ENCODE assay signal across 15 cellular contexts in genomic region chr5:53426878-53427277, GRCh38. TPM values are rescaled to one million over a fixed set of nuclear protein-coding genes. Genes with fewer than 3 reads are reported as not detected.
A peak's percentile ranks its signal among the peaks of the same experiment; 100 is the strongest.
DNase-seq lines count a peak whose midpoint lies in the region; ATAC-seq and TF ChIP-seq lines count a peak whose summit lies in the region.
"Had no signal": no experiment of that assay in that cellular context is flagged by ENCODE, and none has a peak within 500 bp of the region (broad histone marks: within the 10 kb centered on the region; RNA-seq: fewer than 3 reads in every experiment).

No MANE protein-coding gene starts in this region.

- no peak for TF ChIP-seq POLR2A in HCT116 (IDR thresholded peaks at IDR 0.05; ENCODE audit: borderline replicate concordance, extremely low read depth, insufficient read depth, insufficient read length)

- H3K36me3 Mint-ChIP-seq in Calu3 (ENCODE audit: insufficient read depth, unreplicated experiment) (peaks cover 9% of the 10 kb centered on the region), Caco-2 (ENCODE audit: insufficient read depth, unreplicated experiment) (no peaks in the 10 kb centered on the region)
- H3K36me3 Mint-ChIP-seq: CD4-positive, CD25-positive, alpha-beta regulatory T cell; IgD-negative memory B cell had no signal

- ATAC-seq in HCT116 (no peak), GM18858 (IDR thresholded peaks at IDR 0.05; ENCODE audit: unreplicated experiment) (no peak)

- H3K9me3 ChIP-seq in HCT116 (ENCODE audit: control insufficient read depth in 1 of 2, insufficient read depth in 1 of 2, low read depth in 1 of 2, low read length in 2 of 2) (no peaks in the 10 kb centered on the region), Caco-2 (no peaks in the 10 kb centered on the region)
- H3K9me3 ChIP-seq: SJSA1 had no signal

- intact Hi-C loops in Calu3 (cut with micrococcal nuclease; ENCODE audit: unreplicated experiment) = no loop called here
- intact Hi-C loops in HCT116 (cut with micrococcal nuclease) = loop anchor here (1.0 kb wide), 1 partner anchor 790 kb away; no protein-coding TSS in a partner anchor
- intact Hi-C loops in Caco-2 (cut with micrococcal nuclease; ENCODE audit: unreplicated experiment) = loop anchor here (5.0 kb wide), 1 partner anchor 790 kb away; no protein-coding TSS in a partner anchor

- BruUV-seq in Calu3 (replicated peaks; lab: Mats Ljungman, UMichigan) (no TSS peak), HCT116 (replicated peaks; lab: Mats Ljungman, UMichigan) (no TSS peak), Caco-2 (replicated peaks; lab: Mats Ljungman, UMichigan) (no TSS peak)

- H3K4me3 Mint-ChIP-seq in Calu3 (ENCODE audit: low read depth, unreplicated experiment) = no peak overlapping the region
- H3K4me3 Mint-ChIP-seq in Caco-2 (ENCODE audit: unreplicated experiment) = no peak overlapping the region
- H3K4me3 Mint-ChIP-seq: CD4-positive, CD25-positive, alpha-beta regulatory T cell; IgD-negative memory B cell had no signal

- peaks cover 9% of the 10 kb centered on the region for H3K9me3 Mint-ChIP-seq in Calu3 (ENCODE audit: low read depth, unreplicated experiment)
- H3K9me3 Mint-ChIP-seq in Caco-2 (ENCODE audit: unreplicated experiment) = peaks cover 10% of the 10 kb centered on the region
- H3K9me3 Mint-ChIP-seq: CD4-positive, CD25-positive, alpha-beta regulatory T cell; IgD-negative memory B cell had no signal

- H3K27me3 Mint-ChIP-seq in Calu3 (ENCODE audit: unreplicated experiment) = no peaks in the 10 kb centered on the region
- peaks cover 12% of the 10 kb centered on the region for H3K27me3 Mint-ChIP-seq in Caco-2 (ENCODE audit: insufficient read depth, unreplicated experiment)

- no peak for DNase-seq in Calu3
- DNase-seq in HCT116 (ENCODE audit: low read depth, low spot score) = no peak
- peak; percentile 10 for DNase-seq in SHP77 treated with DMSO at 0.1 percent for 48 hours (lab: John Stamatoyannopoulos, UW)
- peak; percentile 62 for DNase-seq in islet precursor cell
- DNase-seq in AG20443 (ENCODE audit: low spot score) = no peak
- no peak for DNase-seq in Caco-2
- DNase-seq: CD4-positive, CD25-positive, alpha-beta regulatory T cell; NCI-H1436 treated with DMSO at 0.1 percent for 48 hours; NCI-H2081 treated with DMSO at 0.1 percent for 48 hours; NCI-H345; NCI-H526 treated with DMSO at 0.1 percent for 48 hours; T-helper 1 cell had no signal

- CTCF ChIA-PET in Calu3 (lab: Charles Lee) (interaction anchor here (0.7 to 1.3 kb wide), 2 partner anchors 11 to 700 kb away, joined by 3 read pairs; no protein-coding TSS in a partner anchor), HCT116 (lab: Charles Lee) (interaction anchor here (0.6 to 1.6 kb wide), 3 partner anchors 8 to 808 kb away, joined by 4 to 5 read pairs (median 4); no protein-coding TSS in a partner anchor), Caco-2 (lab: Charles Lee) (interaction anchor here (0.7 kb wide), 1 partner anchor 562 kb away, joined by 3 read pairs; no protein-coding TSS in a partner anchor)

- H3K27ac Mint-ChIP-seq in Calu3 (ENCODE audit: unreplicated experiment) (peak overlapping the region; percentile 2), Caco-2 (ENCODE audit: unreplicated experiment) (no peak overlapping the region)
- H3K27ac Mint-ChIP-seq: CD4-positive, CD25-positive, alpha-beta regulatory T cell; IgD-negative memory B cell had no signal

- H3K27me3 ChIP-seq in HCT116 (ENCODE audit: insufficient read depth, low read length) = no peaks in the 10 kb centered on the region
- no peaks in the 10 kb centered on the region for H3K27me3 ChIP-seq in Caco-2 (replicated peaks; ENCODE audit: control insufficient read depth, insufficient read depth, low read length)
- H3K27me3 ChIP-seq: SJSA1 had no signal

- POLR2A ChIA-PET in HCT116 (lab: Charles Lee) (interaction anchor here (0.7 kb wide), 1 partner anchor 245 kb away, joined by 3 read pairs; no protein-coding TSS in a partner anchor), Caco-2 (lab: Charles Lee) (no interaction called here)

- no peak for TF ChIP-seq RAD21 in HCT116 (IDR thresholded peaks at IDR 0.05; ENCODE audit: low read depth)

- no peak overlapping the region for H3K4me2 ChIP-seq in HCT116 (ENCODE audit: low read length)

- H3K4me3 ChIP-seq in HCT116 (replicated peaks in 1 of 2; ENCODE audit: low read depth in 1 of 2, low read length in 2 of 2) = no peak overlapping the region
- H3K4me3 ChIP-seq in Caco-2 (ENCODE audit: low read depth, low read length) = no peak overlapping the region
- H3K4me3 ChIP-seq: SJSA1 had no signal

- peaks cover 0 to 2% of the 10 kb centered on the region in 2 experiments; a peak in 1 of 4 replicates for H3K4me1 ChIP-seq in HCT116 (ENCODE audit: control insufficient read depth in 1 of 2, insufficient read depth in 2 of 2, low read length in 2 of 2)
- peaks cover 9% of the 10 kb centered on the region; the same call in 1 of the 2 replicates for H3K4me1 ChIP-seq in Caco-2

- TF ChIP-seq CTCF in Calu3 (IDR thresholded peaks at IDR 0.05; ENCODE audit: unreplicated experiment) (no peak), HCT116 (IDR thresholded peaks at IDR 0.05 in 2 of 3, conservative IDR thresholded peaks at IDR 0.05 in 1 of 3; ENCODE audit: borderline replicate concordance in 1 of 3, insufficient read depth in 1 of 3, low read depth in 2 of 3, low read length in 2 of 3) (no peak), Caco-2 (IDR thresholded peaks at IDR 0.05; ENCODE audit: insufficient read depth in 1 of 2, low read depth in 1 of 2, low read length in 1 of 2, severe bottlenecking in 1 of 2, unreplicated experiment in 1 of 2) (no peak)

- H3K9ac ChIP-seq in HCT116 (ENCODE audit: low read length) = no peak overlapping the region

- RAD21 ChIA-PET in HCT116 (lab: Charles Lee; ENCODE audit: low non-redundant PET in 1 of 2, low total read pairs in 2 of 2, uncharacterized antibody in 2 of 2, unreplicated experiment in 2 of 2) = no interaction called here

- no peaks in the 10 kb centered on the region for H4K20me1 ChIP-seq in HCT116 (ENCODE audit: insufficient read depth)

- H3K27ac ChIP-seq in HCT116 (ENCODE audit: low read depth, low read length) = no peak overlapping the region
- H3K27ac ChIP-seq: SJSA1 had no signal

- no peaks in the 10 kb centered on the region for H3K36me3 ChIP-seq in HCT116 (ENCODE audit: control insufficient read depth in 1 of 2, insufficient read depth in 2 of 2, low read length in 2 of 2)
- no peaks in the 10 kb centered on the region for H3K36me3 ChIP-seq in Caco-2 (ENCODE audit: control insufficient read depth, insufficient read depth, low read length)
- H3K36me3 ChIP-seq: SJSA1 had no signal

- H3K9me2 ChIP-seq in HCT116 (ENCODE audit: insufficient read depth) = no peaks in the 10 kb centered on the region

- peak overlapping the region; percentile 90 for H2AFZ ChIP-seq in HCT116 (ENCODE audit: low read depth, low read length, poor library complexity, severe bottlenecking)

- H3K4me1 Mint-ChIP-seq in Calu3 (ENCODE audit: low read depth, unreplicated experiment) (peaks cover 52% of the 10 kb centered on the region), Caco-2 (ENCODE audit: low read depth, unreplicated experiment) (peaks cover 23% of the 10 kb centered on the region)
- H3K4me1 Mint-ChIP-seq: CD4-positive, CD25-positive, alpha-beta regulatory T cell; IgD-negative memory B cell had no signal

- H3K79me2 ChIP-seq in HCT116 (ENCODE audit: insufficient read depth, low read length) = no peaks in the 10 kb centered on the region

TF ChIP-seq in HCT116, 20 proteins besides CTCF, POLR2A, EP300 and RAD21:
- no peak for TF ChIP-seq ZNF274 (IDR thresholded peaks at IDR 0.05; ENCODE audit: low read depth, low read length)
- no peak for TF ChIP-seq TCF7L2 (IDR thresholded peaks at IDR 0.05; ENCODE audit: borderline replicate concordance, extremely low read depth, insufficient read depth, insufficient read length)
- no peak for TF ChIP-seq SIN3A (IDR thresholded peaks at IDR 0.05; ENCODE audit: low read depth)
- no peak for TF ChIP-seq CEBPB (IDR thresholded peaks at IDR 0.05; ENCODE audit: low read depth)
- TF ChIP-seq ATF3 (IDR thresholded peaks at IDR 0.05) = no peak
- TF ChIP-seq JUND (IDR thresholded peaks at IDR 0.05) = no peak

RNA-seq across cellular contexts. Expression of gene FST, which starts 53.6 kb away (rescaled TPM):
- total RNA-seq in Calu3 (2022) (19.4 and 19.6 TPM in 2 replicates), HCT116 (2021; ENCODE audit: unreplicated experiment) (0.34 TPM), Caco-2 (2022) (0.45 and 0.77 TPM in 2 replicates)
- 0.07 and 0.22 TPM in 2 replicates for polyA plus RNA-seq in HCT116 (2012)
- total RNA-seq: CD4-positive, CD25-positive, alpha-beta regulatory T cell had no signal
- polyA plus RNA-seq: IgD-negative memory B cell had no signal

Comparison
In these comparisons a context has a peak if more than half of its experiments do, and no peak if none do; other contexts are left out.
1. DNase-seq: peak in SHP77 treated with DMSO at 0.1 percent for 48 hours (single experiment) and islet precursor cell (single experiment); none in Calu3 (single experiment), HCT116 (single experiment), AG20443 (single experiment) and Caco-2 (0 of 2).
2. RNA of gene FST, which starts 53.6 kb away (total RNA-seq): 19.4 to 19.6 TPM in Calu3; 0.45 to 0.77 TPM in Caco-2 and 0.34 TPM in HCT116 (single experiment); every median in the first group is over 10 times any median in the second.